ENCODE assay signal across 14 cellular contexts in genomic region chr6:151440498-151440897, GRCh38. TPM values are rescaled to one million over a fixed set of nuclear protein-coding genes. Genes with fewer than 3 reads are reported as not detected.
DNase-seq lines count a peak whose midpoint lies in the region; ATAC-seq and TF ChIP-seq lines count a peak whose summit lies in the region.
"Had no signal": no experiment of that assay in that cellular context is flagged by ENCODE, and none has a peak within 500 bp of the region (broad histone marks: within the 10 kb centered on the region; RNA-seq: fewer than 3 reads in every experiment).

No MANE protein-coding gene starts in this region.

- WGBS in lower leg skin, 2 donors, result 26 to 35% methylated on average over 1 of the region's 1 CpG

- TF ChIP-seq POLR2A in uterus (IDR thresholded peaks at IDR 0.05), result no peak
- no peak for TF ChIP-seq POLR2A in lower leg skin (IDR thresholded peaks at IDR 0.05)

- H3K4me2 ChIP-seq in KMS-11, result peak overlapping the region; percentile 19; the same call in 1 of the 2 replicates
- H3K4me2 ChIP-seq: SK-N-SH had no signal

- H3K79me2 ChIP-seq in KMS-11 (ENCODE audit: insufficient read depth, low read depth), result peaks cover 2% of the 10 kb centered on the region; the same call in 1 of the 2 replicates

- no peak for TF ChIP-seq CTCF in right atrium auricular region (IDR thresholded peaks at IDR 0.05)
- TF ChIP-seq CTCF in KMS-11 (conservative IDR thresholded peaks at IDR 0.05; ENCODE audit: low read depth, low read length), result no peak
- TF ChIP-seq CTCF in uterus (IDR thresholded peaks at IDR 0.05), result no peak
- no peak for TF ChIP-seq CTCF in lower leg skin (IDR thresholded peaks at IDR 0.05)
- TF ChIP-seq CTCF in omental fat pad (IDR thresholded peaks at IDR 0.05), result no peak

- H3K4me3 ChIP-seq in right atrium auricular region (no peak overlapping the region), KMS-11 (IDR thresholded peaks at IDR 0.05; ENCODE audit: insufficient read depth, low read depth, low read length) (no peak overlapping the region), uterus (no peak overlapping the region), lower leg skin (ENCODE audit: low read depth, poor library complexity, severe bottlenecking) (no peak overlapping the region)

- H3K4me1 ChIP-seq in right atrium auricular region (peaks cover 0 to 30% of the 10 kb centered on the region in 2 donors), KMS-11 (ENCODE audit: low read depth, poor library complexity, severe bottlenecking) (peaks cover 17% of the 10 kb centered on the region), uterus (peaks cover 0 to 3% of the 10 kb centered on the region in 2 donors)

- H3K9me3 ChIP-seq in right atrium auricular region (no peaks in the 10 kb centered on the region), uterus (no peaks in the 10 kb centered on the region)
- H3K9me3 ChIP-seq: heart left ventricle, SK-N-SH had no signal

- H3K27ac ChIP-seq in right atrium auricular region (peak overlapping the region; percentile 8 to 12), KMS-11 (no peak overlapping the region), uterus (peak overlapping the region; percentile 31 to 63)

- H3K9ac ChIP-seq in KMS-11, result no peak overlapping the region
- H3K9ac ChIP-seq: SK-N-SH had no signal

- H2AFZ ChIP-seq in KMS-11 (ENCODE audit: low read depth), result no peak overlapping the region

- no peaks in the 10 kb centered on the region for H3K36me3 ChIP-seq in right atrium auricular region
- no peaks in the 10 kb centered on the region for H3K36me3 ChIP-seq in KMS-11 (ENCODE audit: insufficient read depth)
- H3K36me3 ChIP-seq in uterus, result no peaks in the 10 kb centered on the region

- DNase-seq in right atrium auricular region (ENCODE audit: low spot score), result no peak
- no peak for DNase-seq in Right ventricle myocardium inferior (ENCODE audit: missing footprints)
- no peak for DNase-seq in uterus
- no peak for DNase-seq in lower leg skin (ENCODE audit: low spot score in 2 of 2)
- DNase-seq in omental fat pad (ENCODE audit: low spot score), result no peak
- DNase-seq in DMS79 (lab: John Stamatoyannopoulos, UW), result no peak
- DNase-seq: heart left ventricle, NCI-H1092, NCI-H82, retina, SK-N-SH had no signal

- intact Hi-C loops in Right ventricle myocardium inferior (cut with DNase I), result loop anchor here (5.0 kb wide), 1 partner anchor 37 kb away; no protein-coding TSS in a partner anchor
- intact Hi-C loops in uterus (cut with DNase I; ENCODE audit: low total_unique reads), result no loop called here
- intact Hi-C loops in lower leg skin (cut with DNase I; ENCODE audit: low total_unique reads), result no loop called here

- ATAC-seq in Right ventricle myocardium inferior (no peak), HG02588 (IDR thresholded peaks at IDR 0.05; ENCODE audit: unreplicated experiment) (peak; percentile 60), omental fat pad (ENCODE audit: low FRiP score) (no peak)
- ATAC-seq: heart left ventricle had no signal

- H3K27me3 ChIP-seq in right atrium auricular region (no peaks in the 10 kb centered on the region), KMS-11 (ENCODE audit: insufficient read depth, low read depth) (no peaks in the 10 kb centered on the region), uterus (no peaks in the 10 kb centered on the region)
- H3K27me3 ChIP-seq: heart left ventricle had no signal

- no peaks in the 10 kb centered on the region; the same call in 1 of the 2 replicates for H4K20me1 ChIP-seq in KMS-11 (ENCODE audit: insufficient read depth)

RNA-seq across cellular contexts. Expression of gene RMND1, which starts 11.4 kb away (rescaled TPM):
- 10 to 100 TPM in 1 of 2 donors, 1 to 10 TPM in 1; 8.5 to 12.5 TPM for total RNA-seq in right atrium auricular region
- 15.7 TPM for total RNA-seq in Right ventricle myocardium inferior
- 10 to 100 TPM in 3 of 4 donors, 1 to 10 TPM in 1; 4.1 to 48.8 (median 21.1) TPM for total RNA-seq in uterus
- 10 to 100 TPM; 11.7 to 21.7 (median 16.6) TPM for total RNA-seq in lower leg skin
- total RNA-seq in omental fat pad, result 10 to 100 TPM; 14.9 to 26.7 (median 21.1) TPM

RNA-seq across cellular contexts. Expression of gene ZBTB2, which starts 49.1 kb away (rescaled TPM):
- total RNA-seq in right atrium auricular region, result 1 to 10 TPM; 4.8 to 7.9 TPM
- total RNA-seq in Right ventricle myocardium inferior, result 4.5 TPM
- total RNA-seq in uterus, result 10 to 100 TPM in 1 of 4 donors, 1 to 10 TPM in 3; 3.6 to 17.5 (median 6.8) TPM
- 10 to 100 TPM; 10.9 to 12.3 (median 11.3) TPM for total RNA-seq in lower leg skin
- total RNA-seq in omental fat pad, result 10 to 100 TPM in 3 of 4 donors, 1 to 10 TPM in 1; 9.3 to 27.1 (median 16.6) TPM

RNA-seq across cellular contexts. Expression of gene CCDC170, which starts 53.3 kb away (rescaled TPM):
- under 1 TPM; 0.11 to 0.20 TPM for total RNA-seq in right atrium auricular region
- 0.38 TPM for total RNA-seq in Right ventricle myocardium inferior
- 10 to 100 TPM in 1 of 4 donors, 1 to 10 TPM in 2, under 1 TPM in 1; 0.29 to 14.2 (median 4.1) TPM for total RNA-seq in uterus
- 1 to 10 TPM in 2 of 4 donors, under 1 TPM in 1, not detected in 1; 0.22 to 1.1 (median 1.1) TPM for total RNA-seq in lower leg skin
- total RNA-seq in omental fat pad, result 1 to 10 TPM; 1.3 to 4.1 (median 2.5) TPM
- total RNA-seq: activated CD8-positive, alpha-beta memory T cell treated with anti-CD3 and anti-CD28 coated beads for 36 hours had no signal
